Comparison of ENCODE assay signal across 20 cellular contexts in the genomic region with DNA sequence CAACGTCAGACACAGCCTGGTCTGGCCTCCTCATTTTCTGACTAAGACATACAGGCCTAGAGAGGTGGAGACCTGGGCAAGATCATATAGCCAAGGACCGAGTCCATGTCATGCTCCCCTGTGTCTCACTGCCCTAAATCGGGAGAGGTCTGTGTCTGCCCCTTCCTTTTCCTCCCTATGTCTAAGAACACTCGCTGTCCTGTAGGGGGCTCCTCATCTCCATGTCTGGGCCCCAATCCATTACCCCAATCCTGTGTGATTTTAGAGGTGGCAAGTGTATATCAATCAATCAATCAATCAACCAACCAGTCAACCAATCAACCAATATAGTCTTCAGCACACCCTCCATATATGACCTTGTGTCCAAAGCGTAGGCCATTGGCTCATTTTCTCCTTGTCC.
A peak's percentile ranks its signal among the peaks of the same experiment; 100 is the strongest.
DNase-seq lines count a peak whose midpoint lies in the region; ATAC-seq, FAIRE-seq and TF ChIP-seq lines count a peak whose summit lies in the region.
"Had no signal": no experiment of that assay in that cellular context is flagged by ENCODE, and none has a peak within 500 bp of the region (broad histone marks: within the 10 kb centered on the region; RNA-seq: fewer than 3 reads in every experiment).

No MANE protein-coding gene starts in this region.

- 49% methylated on average over 5 of the region's 5 CpGs for WGBS in heart right ventricle, 2 donors
- 0% methylated on average over 5 of the region's 5 CpGs for WGBS in K562 (ENCODE audit: insufficient coverage, low coverage, missing lambda C conversion rate)

- H3K27me3 ChIP-seq in heart right ventricle (peaks cover 0 to 32% (median 16%) of the 10 kb centered on the region in 7 donors), K562 (ENCODE audit: control insufficient read depth in 2 of 2, insufficient read depth in 2 of 2, low read length in 2 of 2) (no peaks in the 10 kb centered on the region), dorsolateral prefrontal cortex (no peaks in the 10 kb centered on the region)

- H3K4me2 ChIP-seq in K562 (ENCODE audit: insufficient read depth, low read length), result no peak overlapping the region

- TF ChIP-seq POLR2A in K562 (conservative IDR thresholded peaks at IDR 0.05), result no peak

- intact Hi-C loops in cardiac septum (cut with DNase I) (no loop called here), heart right ventricle (cut with DNase I) (no loop called here), K562 (cut with micrococcal nuclease) (loop anchor here (2.0 to 5.0 kb wide), 2 partner anchors 116 to 1062 kb away; no protein-coding TSS in a partner anchor), dorsolateral prefrontal cortex (cut with DNase I) (no loop called here)

- no peak overlapping the region for H2AFZ ChIP-seq in K562 (ENCODE audit: low read depth, low read length)

- H3K9ac ChIP-seq in K562 (ENCODE audit: insufficient read depth in 1 of 2, low read depth in 2 of 2, low read length in 2 of 2), result no peak overlapping the region

- H3K36me3 ChIP-seq in heart right ventricle, result no peaks in the 10 kb centered on the region
- no peaks in the 10 kb centered on the region for H3K36me3 ChIP-seq in K562 (ENCODE audit: control insufficient read depth, insufficient read depth, low read length)

- H3K79me2 ChIP-seq in K562 (ENCODE audit: control insufficient read depth, insufficient read depth, low read length), result no peaks in the 10 kb centered on the region

- TF ChIP-seq EP300 in K562 (IDR thresholded peaks at IDR 0.05; ENCODE audit: low read length), result no peak

- CTCF ChIA-PET in K562 (lab: Yijun Ruan, JAX; ENCODE audit: low intra/inter-chr PET ratio), result no interaction called here

- FAIRE-seq in K562 (lab: Jason Lieb, UNC), result no peak
- FAIRE-seq: GM18507 had no signal

- H3K27ac ChIP-seq in heart right ventricle, result no peak overlapping the region
- H3K27ac ChIP-seq in K562 (ENCODE audit: extremely low read depth, low read depth, low read length), result no peak overlapping the region
- no peak overlapping the region for H3K27ac ChIP-seq in dorsolateral prefrontal cortex
- H3K27ac ChIP-seq: epithelial cell of prostate had no signal

- in situ Hi-C loops in KBM-7 (cut with MboI; ENCODE audit: low pct_unique_long_range_greater_than_20kb, low sequenced_read_pairs) (no loop called here), K562 (cut with MboI) (no loop called here)

- DNase-seq in cardiac septum (ENCODE audit: low spot score) (peak; percentile 47), heart right ventricle (no peak), KBM-7 (peak; percentile 3), K562 (ENCODE audit: extremely low read depth in 1 of 4, low spot score in 3 of 4) (peak; percentile 13 to 29 (median 18)), COLO829 (ENCODE audit: low spot score) (no peak), NCI-H2196 treated with DMSO at 0.1 percent for 48 hours (lab: John Stamatoyannopoulos, UW; ENCODE audit: unreplicated experiment) (no peak), dorsolateral prefrontal cortex (no peak)
- DNase-seq: activated CD4-positive, CD25-positive, alpha-beta regulatory T cell; activated CD8-positive, alpha-beta memory T cell treated with anti-CD3 and anti-CD28 coated beads, Interleukin-2, amount 50 U/mL, for 4 hours; central memory CD4-positive, alpha-beta T cell; DMS53; hippocampal formation; left ventricle myocardium superior; naive B cell; NCI-H2107; right cardiac atrium; stimulated activated CD4-positive, alpha-beta T cell treated with anti-CD3 and anti-CD28 coated beads, Interleukin-2, amount 100 ng/mL, for 48 hours had no signal

- no peaks in the 10 kb centered on the region for H3K4me1 ChIP-seq in heart right ventricle
- H3K4me1 ChIP-seq in K562 (replicated peaks in 1 of 2; ENCODE audit: control insufficient read depth in 2 of 2, insufficient read depth in 2 of 2, low read length in 2 of 2), result no peaks in the 10 kb centered on the region

- TF ChIP-seq RAD21 in K562 (CRISPR knock-in tag; conservative IDR thresholded peaks at IDR 0.05 in 1 of 2, IDR thresholded peaks at IDR 0.05 in 1 of 2), result peak in 1 of 2 experiments; percentile 30; a peak in 1 of 4 replicates

- H3K4me3 ChIP-seq in heart right ventricle (no peak overlapping the region), K562 (no peak overlapping the region), dorsolateral prefrontal cortex (no peak overlapping the region)

- H3K9me3 ChIP-seq in heart right ventricle (no peaks in the 10 kb centered on the region), K562 (replicated peaks; ENCODE audit: control insufficient read depth, insufficient read depth, low read depth, low read length) (no peaks in the 10 kb centered on the region)

- POLR2A ChIA-PET in K562 (lab: Yijun Ruan, JAX), result no interaction called here

- H3K9me1 ChIP-seq in K562 (ENCODE audit: control insufficient read depth, insufficient read depth, low read length), result no peaks in the 10 kb centered on the region

- BruUV-seq in K562 (replicated peaks; lab: Mats Ljungman, UMichigan), result no TSS peak

- ATAC-seq in heart right ventricle (no peak), K562 (peak; percentile 76), HG02642 (IDR thresholded peaks at IDR 0.05; ENCODE audit: poor library complexity, unreplicated experiment) (no peak)
- ATAC-seq: left ventricle myocardium superior, right cardiac atrium had no signal

- no peaks in the 10 kb centered on the region; the same call in 1 of the 2 replicates for H4K20me1 ChIP-seq in K562 (replicated peaks; ENCODE audit: control insufficient read depth, insufficient read depth, low read length)

- TF ChIP-seq CTCF in heart right ventricle (IDR thresholded peaks at IDR 0.05) (no peak), K562 (IDR thresholded peaks at IDR 0.05 in 2 of 3, conservative IDR thresholded peaks at IDR 0.05 in 1 of 3; ENCODE audit: insufficient read depth in 2 of 3, low read depth in 1 of 3, low read length in 3 of 3) (peak in 2 of 3 experiments; percentile 39 to 43; a peak in 2 of 6 replicates), dorsolateral prefrontal cortex (IDR thresholded peaks at IDR 0.05 in 54 of 56, conservative IDR thresholded peaks at IDR 0.05 in 2 of 56; ENCODE audit: low read depth in 1 of 56, partially characterized antibody in 56 of 56) (peak in 21 of 56 donors; percentile 5 to 34 (median 20))

TF ChIP-seq in K562, 482 proteins besides CTCF, POLR2A, EP300 and RAD21:
- TF ChIP-seq, protein P1, sequence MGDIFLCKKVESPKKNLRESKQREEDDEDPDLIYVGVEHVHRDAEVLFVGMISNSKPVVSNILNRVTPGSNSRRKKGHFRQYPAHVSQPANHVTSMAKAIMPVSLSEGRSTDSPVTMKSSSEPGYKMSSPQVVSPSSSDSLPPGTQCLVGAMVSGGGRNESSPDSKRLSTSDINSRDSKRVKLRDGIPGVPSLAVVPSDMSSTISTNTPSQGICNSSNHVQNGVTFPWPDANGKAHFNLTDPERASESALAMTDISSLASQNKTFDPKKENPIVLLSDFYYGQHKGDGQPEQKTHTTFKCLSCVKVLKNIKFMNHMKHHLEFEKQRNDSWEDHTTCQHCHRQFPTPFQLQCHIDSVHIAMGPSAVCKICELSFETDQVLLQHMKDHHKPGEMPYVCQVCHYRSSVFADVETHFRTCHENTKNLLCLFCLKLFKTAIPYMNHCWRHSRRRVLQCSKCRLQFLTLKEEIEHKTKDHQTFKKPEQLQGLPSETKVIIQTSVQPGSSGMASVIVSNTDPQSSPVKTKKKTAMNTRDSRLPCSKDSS (IDR thresholded peaks at IDR 0.05; ENCODE audit: low read depth, partially characterized antibody), result no peak
- peak; percentile 5 for TF ChIP-seq MEIS2 (IDR thresholded peaks at IDR 0.05; ENCODE audit: partially characterized antibody)
TF ChIP-seq in K562: peak in this region for 1.

Comparison
In these comparisons a context has a peak if more than half of its experiments do, and no peak if none do; other contexts are left out.
1. DNase-seq: peak in cardiac septum (single experiment), KBM-7 (single experiment) and K562 (4 of 4); none in heart right ventricle (0 of 2), COLO829 (single experiment), NCI-H2196 treated with DMSO at 0.1 percent for 48 hours (single experiment) and dorsolateral prefrontal cortex (0 of 10).
2. CTCF ChIP-seq: peak in K562 (2 of 3); none in heart right ventricle (0 of 9).